In genomic region chr19:47512948-47513319, GRCh38 we compare ENCODE assay signal across 10 cellular contexts. TPM values are rescaled to one million over a fixed set of nuclear protein-coding genes. Genes with fewer than 3 reads are reported as not detected.
DNase-seq lines count a peak whose midpoint lies in the region; ATAC-seq and TF ChIP-seq lines count a peak whose summit lies in the region.
"Had no signal": no experiment of that assay in that cellular context is flagged by ENCODE, and none has a peak within 500 bp of the region (broad histone marks: within the 10 kb centered on the region; RNA-seq: fewer than 3 reads in every experiment).

No MANE protein-coding gene starts in this region.

- H3K9ac ChIP-seq in Loucy (ENCODE audit: low read depth, low read length, poor library complexity, severe bottlenecking): peak overlapping the region; percentile 95
- peak overlapping the region; percentile 58 to 100 for H3K9ac ChIP-seq in colonic mucosa (ENCODE audit: low read depth in 2 of 2, low read length in 2 of 2)

- H3K36me3 Mint-ChIP-seq in nephron (ENCODE audit: low read depth): no peaks in the 10 kb centered on the region

- H3K4me2 ChIP-seq in Loucy (ENCODE audit: low read depth, low read length, poor library complexity, severe bottlenecking): peak overlapping the region; percentile 99

- peaks cover 40% of the 10 kb centered on the region for H4K20me1 ChIP-seq in Loucy (ENCODE audit: insufficient read depth, low read length, poor library complexity, severe bottlenecking)

- intact Hi-C loops in colonic mucosa (cut with DNase I): loop anchor here (10.0 kb wide), 1 partner anchor 182 kb away; no protein-coding TSS in a partner anchor

- H3K9me3 Mint-ChIP-seq in nephron: no peaks in the 10 kb centered on the region

- no peak overlapping the region for H2AFZ ChIP-seq in Loucy (ENCODE audit: low read length)

- H3K4me3 Mint-ChIP-seq in nephron: peak overlapping the region; percentile 97 to 99 (median 98)

- H3K27me3 ChIP-seq in Loucy (ENCODE audit: insufficient read depth, low read length, poor library complexity, severe bottlenecking) (no peaks in the 10 kb centered on the region), colonic mucosa (no peaks in the 10 kb centered on the region)

- H3K9me3 ChIP-seq in Loucy (ENCODE audit: insufficient read depth, low read depth, low read length) (no peaks in the 10 kb centered on the region), colonic mucosa (no peaks in the 10 kb centered on the region)

- no peak for DNase-seq in AG10803 (ENCODE audit: low read depth)
- DNase-seq in colonic mucosa: no peak
- DNase-seq in middle frontal gyrus (ENCODE audit: extremely low spot score, low spot score): no peak
- no peak for DNase-seq in NCI-H510A (lab: John Stamatoyannopoulos, UW)
- no peak for DNase-seq in NK-92 treated with Interleukin-12 subunit alpha and Interleukin-12 subunit beta, amount 100 ng/mL, for 24 hours (lab: John Stamatoyannopoulos, UW)
- DNase-seq: aorta had no signal

- H3K36me3 ChIP-seq in Loucy (ENCODE audit: insufficient read depth, low read length) (no peaks in the 10 kb centered on the region), colonic mucosa (no peaks in the 10 kb centered on the region)

- peak overlapping the region; percentile 83 to 95 (median 89) for H3K27ac Mint-ChIP-seq in nephron

- peaks cover 5% of the 10 kb centered on the region for H3K27me3 Mint-ChIP-seq in nephron (ENCODE audit: low read depth)

- H3K4me1 ChIP-seq in Loucy (ENCODE audit: insufficient read depth, low read length, poor library complexity, severe bottlenecking): peaks cover 43% of the 10 kb centered on the region
- peaks cover 12% of the 10 kb centered on the region for H3K4me1 ChIP-seq in colonic mucosa

- peak overlapping the region; percentile 71 for H3K27ac ChIP-seq in colonic mucosa

- H3K4me3 ChIP-seq in AG10803 (ENCODE audit: low read length) (peak overlapping the region; percentile 99), Loucy (ENCODE audit: low read length, poor library complexity, severe bottlenecking) (peak overlapping the region; percentile 98), colonic mucosa (peak overlapping the region; percentile 92)

- TF ChIP-seq CTCF in AG10803 (conservative IDR thresholded peaks at IDR 0.05; ENCODE audit: low read length) (no peak), Loucy (conservative IDR thresholded peaks at IDR 0.05; ENCODE audit: low read length) (no peak), colonic mucosa (IDR thresholded peaks at IDR 0.05) (no peak), nephron (IDR thresholded peaks at IDR 0.05; ENCODE audit: unreplicated experiment in 3 of 3) (no peak)

- H3K79me2 ChIP-seq in Loucy (ENCODE audit: insufficient read depth, low read length): peaks cover 67% of the 10 kb centered on the region

- H3K9me2 ChIP-seq in Loucy (replicated peaks; ENCODE audit: low read depth, low read length): no peaks in the 10 kb centered on the region

- H3F3A ChIP-seq in Loucy (ENCODE audit: low read depth): no peaks in the 10 kb centered on the region

- H3K4me1 Mint-ChIP-seq in nephron: peaks cover 61% of the 10 kb centered on the region

- ATAC-seq in HG02852 (IDR thresholded peaks at IDR 0.05; ENCODE audit: unreplicated experiment): no peak
- ATAC-seq: sciatic nerve had no signal

RNA-seq across cellular contexts. Expression of gene NAPA, which starts 1.9 kb away (rescaled TPM):
- total RNA-seq in colonic mucosa: 100 to 1,000 TPM; 111 to 115 TPM

RNA-seq across cellular contexts. Expression of gene KPTN, which starts 28.9 kb away (rescaled TPM):
- total RNA-seq in colonic mucosa: 10 to 100 TPM in 1 of 2 donors, 1 to 10 TPM in 1; 8.6 to 13.3 TPM

RNA-seq across cellular contexts. Expression of gene SLC8A2, which starts 41.2 kb away (rescaled TPM):
- total RNA-seq in colonic mucosa: 1 to 10 TPM in 1 of 2 donors, under 1 TPM in 1; 0.74 to 2.3 TPM
- total RNA-seq: sciatic nerve had no signal
